ENCODE assay signal across 8 cellular contexts in the genomic region with DNA sequence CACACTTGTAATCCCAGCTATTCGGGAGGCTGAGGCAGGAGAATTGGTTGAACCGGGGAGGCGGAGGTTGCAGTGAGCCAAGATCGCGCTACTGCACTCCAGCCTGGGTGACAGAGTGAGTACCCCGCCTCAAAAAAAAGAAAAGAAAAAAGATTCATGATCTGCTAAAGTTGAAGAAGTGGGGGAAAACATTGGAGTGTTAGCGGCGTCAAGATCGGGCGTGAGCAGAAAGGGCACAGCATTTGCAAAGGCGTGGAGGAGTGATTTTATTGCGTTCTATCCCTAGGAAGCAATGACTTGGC. TPM values are rescaled to one million over a fixed set of nuclear protein-coding genes. Genes with fewer than 3 reads are reported as not detected.
A peak's percentile ranks its signal among the peaks of the same experiment; 100 is the strongest.
DNase-seq lines count a peak whose midpoint lies in the region; ATAC-seq and TF ChIP-seq lines count a peak whose summit lies in the region.

No MANE protein-coding gene starts in this region.

- TF ChIP-seq CTCF in AG10803 (conservative IDR thresholded peaks at IDR 0.05; ENCODE audit: low read length) (no peak), choroid plexus epithelial cell (conservative IDR thresholded peaks at IDR 0.05; ENCODE audit: low read depth, low read length) (no peak), natural killer cell (IDR thresholded peaks at IDR 0.05) (no peak)

- DNase-seq in AG10803 (ENCODE audit: low read depth) (no peak), choroid plexus epithelial cell (ENCODE audit: low read depth) (no peak), natural killer cell (no peak), retina (no peak), NCI-H1694 (lab: John Stamatoyannopoulos, UW) (no peak), nucleus accumbens (lab: John Stamatoyannopoulos, UW) (no peak), GF-D8 (lab: John Stamatoyannopoulos, UW) (no peak)

- peaks cover 16 to 21% (median 18%) of the 10 kb centered on the region in 3 donors for H3K4me1 Mint-ChIP-seq in IgD-negative memory B cell
- H3K4me1 Mint-ChIP-seq in natural killer cell = peaks cover 24 to 40% of the 10 kb centered on the region in 2 donors

- ATAC-seq in natural killer cell = no peak

- no peaks in the 10 kb centered on the region for H3K9me3 Mint-ChIP-seq in IgD-negative memory B cell
- no peaks in the 10 kb centered on the region for H3K9me3 Mint-ChIP-seq in natural killer cell

- H3K27ac Mint-ChIP-seq in IgD-negative memory B cell = peak overlapping the region; percentile 72 to 91 (median 90)
- H3K27ac Mint-ChIP-seq in natural killer cell = peak overlapping the region; percentile 88 to 95

- no peaks in the 10 kb centered on the region for H3K27me3 Mint-ChIP-seq in IgD-negative memory B cell
- H3K27me3 Mint-ChIP-seq in natural killer cell (ENCODE audit: low read depth in 2 of 2) = no peaks in the 10 kb centered on the region

- H3K4me3 Mint-ChIP-seq in IgD-negative memory B cell (peak overlapping the region; percentile 87 to 97 (median 90)), natural killer cell (peak overlapping the region; percentile 94)

- H3K4me3 ChIP-seq in AG10803 (ENCODE audit: low read length) (peak overlapping the region; percentile 45), choroid plexus epithelial cell (ENCODE audit: low read depth, low read length) (peak overlapping the region; percentile 44)

- intact Hi-C loops in natural killer cell (cut with micrococcal nuclease) = loop anchor here (1.0 kb wide), 5 partner anchors 14 to 147 kb away; a partner anchor contains a TSS

- no peaks in the 10 kb centered on the region for H3K36me3 Mint-ChIP-seq in IgD-negative memory B cell
- no peaks in the 10 kb centered on the region for H3K36me3 Mint-ChIP-seq in natural killer cell

RNA-seq across cellular contexts. Expression of a gene that starts 0.9 kb away (rescaled TPM):
- polyA plus RNA-seq in IgD-negative memory B cell = 109 TPM
- 100 to 1,000 TPM; 419 to 491 (median 428) TPM for total RNA-seq in natural killer cell

RNA-seq across cellular contexts. Expression of a gene that starts 15.8 kb away (rescaled TPM):
- polyA plus RNA-seq in IgD-negative memory B cell = 53.5 TPM
- total RNA-seq in natural killer cell = 10 to 100 TPM; 29.0 to 37.5 (median 29.9) TPM
